In the genomic region with DNA sequence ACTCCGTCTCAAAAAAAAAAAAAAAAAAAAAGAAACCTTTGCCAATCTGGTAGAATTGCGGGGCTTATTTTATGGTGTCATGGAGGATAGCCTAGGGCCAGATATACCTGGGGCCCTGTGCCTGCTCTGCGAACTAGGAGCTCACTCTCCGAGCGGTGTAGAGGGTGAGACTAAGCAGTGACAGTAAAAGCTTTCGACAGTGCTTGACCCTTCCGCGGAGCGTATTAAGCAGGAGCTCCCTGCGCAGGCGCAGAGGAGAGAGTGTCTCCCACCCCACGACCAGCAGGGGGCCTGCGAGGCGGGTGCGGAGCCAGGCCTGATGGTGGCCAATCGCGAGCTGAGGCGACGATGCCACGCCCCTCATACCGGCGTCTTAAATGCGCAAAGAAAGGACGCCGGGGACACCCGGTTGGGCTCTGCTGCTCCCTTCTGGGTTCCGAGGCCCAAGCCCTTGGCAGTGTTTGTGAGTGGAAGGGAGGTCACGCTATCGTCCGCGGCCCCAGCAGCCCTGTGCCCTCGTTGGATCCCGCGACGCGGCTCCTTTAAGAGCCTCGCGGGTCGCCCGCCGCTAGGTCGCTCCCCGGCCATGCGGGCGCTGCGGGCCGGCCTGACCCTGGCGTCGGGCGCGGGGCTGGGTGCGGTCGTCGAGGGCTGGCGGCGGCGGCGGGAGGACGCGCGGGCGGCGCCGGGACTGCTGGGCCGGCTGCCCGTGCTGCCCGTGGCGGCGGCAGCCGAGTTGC, we compare ENCODE assay signal across 8 cellular contexts.
DNase-seq lines count a peak whose midpoint lies in the region; ATAC-seq lines count a peak whose summit lies in the region.

A gene (plus strand): TSS at position 402 of the 740 bp plus-strand sequence. CDS start 185 bp downstream, at position 587.

- peak within 1 kb of the TSS; percentile 98 for H3K4me2 ChIP-seq in BLaER1

- DNase-seq in GM19238 (ENCODE audit: insufficient read length, low spot score) (peak; percentile 100), NCI-H524 treated with DMSO at 0.1 percent for 48 hours (lab: John Stamatoyannopoulos, UW) (peak; percentile 91), kidney glomerular epithelial cell (lab: John Stamatoyannopoulos, UW) (peak; percentile 91)
- peak; percentile 97 to 98 for DNase-seq in activated CD4-positive, alpha-beta T cell treated with anti-CD3 and anti-CD28 coated beads for 4 hours
- DNase-seq in stimulated activated CD4-positive, alpha-beta T cell treated with anti-CD3 and anti-CD28 coated beads, Interleukin-1b, Interleukin-23, amount 100 ng/mL, for 1 hour (ENCODE audit: low read depth in 2 of 2), result peak; percentile 94 to 96

- H3K9me3 ChIP-seq in BLaER1, result no peaks in the 10 kb centered on the region

- H3K4me1 ChIP-seq in BLaER1, result peaks cover 27% of the 10 kb centered on the region

- peaks cover 41% of the 10 kb centered on the region for H4K20me1 ChIP-seq in BLaER1

- H3K27me3 ChIP-seq in BLaER1, result no peaks in the 10 kb centered on the region

- peak; percentile 73 for ATAC-seq in HG03457 (IDR thresholded peaks at IDR 0.05; ENCODE audit: unreplicated experiment)

- peak within 1 kb of the TSS; percentile 83 for H3K9ac ChIP-seq in BLaER1

- H3K4me3 ChIP-seq in BLaER1, result peak within 1 kb of the TSS; percentile 77

- H3K36me3 ChIP-seq in BLaER1, result peaks cover 29% of the 10 kb centered on the region

- H3K27ac ChIP-seq in BLaER1 (peak within 1 kb of the TSS; percentile 83), cingulate gyrus (ENCODE audit: low read depth, low read length) (peak within 1 kb of the TSS; percentile 88)

Comparison
In these comparisons a context has a peak if more than half of its experiments do, and no peak if none do; other contexts are left out.
1. Peak in every context shown above with its lines: DNase-seq, ATAC-seq, H3K4me3 ChIP-seq and H3K27ac ChIP-seq.